8 cellular contexts compared by ENCODE assay signal in the genomic region with DNA sequence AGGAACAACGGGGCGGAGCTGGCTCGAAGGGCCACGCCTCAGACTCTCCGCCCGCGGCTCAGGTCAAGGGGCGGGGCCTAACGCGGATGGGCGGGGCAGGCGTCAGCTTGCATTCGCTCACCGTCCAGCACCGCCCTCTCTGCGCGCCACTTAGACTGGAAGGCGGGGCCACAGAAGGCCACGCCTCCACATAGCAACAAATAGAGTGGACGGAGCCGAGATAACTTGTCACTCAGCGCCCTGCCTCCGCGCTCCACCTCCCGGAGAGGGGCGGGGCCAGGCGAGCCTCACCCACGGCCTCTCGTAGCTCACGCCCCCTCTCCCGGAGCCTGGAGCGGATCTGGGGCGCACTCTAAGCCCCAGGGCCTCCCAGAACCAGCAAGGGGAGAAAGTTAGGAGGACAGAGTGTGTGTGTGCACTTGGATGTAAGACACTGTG. TPM values are rescaled to one million over a fixed set of nuclear protein-coding genes. Genes with fewer than 3 reads are reported as not detected.
DNase-seq lines count a peak whose midpoint lies in the region; ATAC-seq lines count a peak whose summit lies in the region.

No MANE protein-coding gene starts in this region.

- ATAC-seq in GM21723 (IDR thresholded peaks at IDR 0.05; ENCODE audit: unreplicated experiment): peak; percentile 89

- peak overlapping the region; percentile 66 for H3K4me3 ChIP-seq in Jurkat, Clone E6-1 (ENCODE audit: low read length)

- H3K27ac ChIP-seq in epithelial cell of prostate: peak overlapping the region; percentile 97

- DNase-seq in DMS 273 treated with DMSO at 0.1 percent for 48 hours (lab: John Stamatoyannopoulos, UW): peak; percentile 95
- peak; percentile 98 for DNase-seq in Jurkat, Clone E6-1 (ENCODE audit: low read depth, low spot score)
- peak; percentile 97 for DNase-seq in OCI-M2 (lab: John Stamatoyannopoulos, UW; ENCODE audit: unreplicated experiment)
- DNase-seq in activated T-cell treated with anti-CD3 and anti-CD28 coated beads, Interleukin-2, amount 50 U/mL, for 1 hour: peak; percentile 100
- peak; percentile 92 for DNase-seq in epithelial cell of prostate (ENCODE audit: low read depth, low spot score)
- DNase-seq in mucosa of gallbladder (ENCODE audit: low spot score): peak; percentile 100
- peak; percentile 99 for DNase-seq in stimulated activated CD8-positive, alpha-beta memory T cell treated with anti-CD3 and anti-CD28 coated beads, Interleukin-4, amount 100 ng/mL, for 1 hour (ENCODE audit: low read depth in 2 of 2, low spot score in 1 of 2)

RNA-seq across cellular contexts. Expression of a gene that starts 0.3 kb away (rescaled TPM):
- polyA plus RNA-seq in Jurkat, Clone E6-1 (2012; ENCODE audit: insufficient read depth, insufficient read length): 26.5 TPM
- 65.9 TPM for total RNA-seq in mucosa of gallbladder

RNA-seq across cellular contexts. Expression of a gene that starts 1.0 kb away (rescaled TPM):
- 2.2 TPM for polyA plus RNA-seq in Jurkat, Clone E6-1 (2012; ENCODE audit: insufficient read depth, insufficient read length)
- 3.5 TPM for total RNA-seq in mucosa of gallbladder

RNA-seq across cellular contexts. Expression of a gene that starts 21.7 kb away (rescaled TPM):
- 7.3 TPM for polyA plus RNA-seq in Jurkat, Clone E6-1 (2012; ENCODE audit: insufficient read depth, insufficient read length)
- total RNA-seq in mucosa of gallbladder: 38.8 TPM

RNA-seq across cellular contexts. Expression of a gene that starts 40.0 kb away (rescaled TPM):
- 2.6 TPM for polyA plus RNA-seq in Jurkat, Clone E6-1 (2012; ENCODE audit: insufficient read depth, insufficient read length)
- total RNA-seq in mucosa of gallbladder: 13.2 TPM

RNA-seq across cellular contexts. Expression of a gene that starts 52.6 kb away (rescaled TPM):
- polyA plus RNA-seq in Jurkat, Clone E6-1 (2012; ENCODE audit: insufficient read depth, insufficient read length): 3.0 TPM
- total RNA-seq in mucosa of gallbladder: 7.0 TPM

Comparison
In these comparisons a context has a peak if more than half of its experiments do, and no peak if none do; other contexts are left out.
1. Peak in every context shown above with its lines: DNase-seq, ATAC-seq, H3K4me3 ChIP-seq and H3K27ac ChIP-seq.